ENCODE assay signal across 1 cellular context in the genomic region with DNA sequence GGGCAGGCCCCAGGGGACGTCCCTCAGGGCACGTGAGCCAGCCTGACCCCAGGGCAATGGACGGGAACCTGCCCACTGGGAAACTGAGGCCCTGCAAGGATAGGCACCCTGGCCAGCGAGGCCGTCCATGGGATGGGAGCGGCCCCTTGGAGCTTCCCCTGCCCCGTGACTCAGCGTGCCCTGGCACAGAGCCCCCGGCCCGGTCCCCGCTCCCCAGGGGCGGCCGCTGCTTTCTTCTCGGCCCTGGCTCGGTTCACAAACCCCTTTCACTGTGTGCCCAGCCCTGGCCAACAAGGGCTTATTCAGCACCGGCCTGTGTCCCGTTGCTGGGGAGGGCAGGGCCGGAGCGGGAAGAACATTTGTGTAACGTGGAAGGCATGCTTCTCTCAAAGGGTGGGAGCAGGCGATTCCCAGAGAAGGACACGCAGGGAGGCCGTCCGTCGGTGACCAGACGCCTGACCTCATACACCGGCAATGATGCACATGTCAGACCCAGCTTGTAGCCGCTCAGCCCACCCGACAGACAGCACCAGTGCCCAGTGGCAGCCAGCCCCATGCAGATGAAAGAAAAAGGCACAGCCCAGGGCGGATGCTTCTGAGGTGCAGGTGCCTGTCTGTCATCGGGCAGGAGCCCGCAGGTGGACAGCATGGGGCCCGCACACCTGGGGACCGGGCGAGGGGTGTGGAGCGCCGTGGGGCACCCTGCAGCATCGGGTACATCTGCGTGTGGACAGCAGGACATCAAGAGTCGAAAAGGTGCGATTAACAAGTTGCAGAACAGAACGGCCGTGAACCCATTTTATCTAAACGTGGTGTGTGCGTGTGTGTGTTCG.
TF ChIP-seq lines count a peak whose summit lies in the region.

No MANE protein-coding gene starts in this region.

TF ChIP-seq in H1, 55 proteins besides CTCF, POLR2A, EP300 and RAD21 (continued from another document):
- TF ChIP-seq, protein P1, sequence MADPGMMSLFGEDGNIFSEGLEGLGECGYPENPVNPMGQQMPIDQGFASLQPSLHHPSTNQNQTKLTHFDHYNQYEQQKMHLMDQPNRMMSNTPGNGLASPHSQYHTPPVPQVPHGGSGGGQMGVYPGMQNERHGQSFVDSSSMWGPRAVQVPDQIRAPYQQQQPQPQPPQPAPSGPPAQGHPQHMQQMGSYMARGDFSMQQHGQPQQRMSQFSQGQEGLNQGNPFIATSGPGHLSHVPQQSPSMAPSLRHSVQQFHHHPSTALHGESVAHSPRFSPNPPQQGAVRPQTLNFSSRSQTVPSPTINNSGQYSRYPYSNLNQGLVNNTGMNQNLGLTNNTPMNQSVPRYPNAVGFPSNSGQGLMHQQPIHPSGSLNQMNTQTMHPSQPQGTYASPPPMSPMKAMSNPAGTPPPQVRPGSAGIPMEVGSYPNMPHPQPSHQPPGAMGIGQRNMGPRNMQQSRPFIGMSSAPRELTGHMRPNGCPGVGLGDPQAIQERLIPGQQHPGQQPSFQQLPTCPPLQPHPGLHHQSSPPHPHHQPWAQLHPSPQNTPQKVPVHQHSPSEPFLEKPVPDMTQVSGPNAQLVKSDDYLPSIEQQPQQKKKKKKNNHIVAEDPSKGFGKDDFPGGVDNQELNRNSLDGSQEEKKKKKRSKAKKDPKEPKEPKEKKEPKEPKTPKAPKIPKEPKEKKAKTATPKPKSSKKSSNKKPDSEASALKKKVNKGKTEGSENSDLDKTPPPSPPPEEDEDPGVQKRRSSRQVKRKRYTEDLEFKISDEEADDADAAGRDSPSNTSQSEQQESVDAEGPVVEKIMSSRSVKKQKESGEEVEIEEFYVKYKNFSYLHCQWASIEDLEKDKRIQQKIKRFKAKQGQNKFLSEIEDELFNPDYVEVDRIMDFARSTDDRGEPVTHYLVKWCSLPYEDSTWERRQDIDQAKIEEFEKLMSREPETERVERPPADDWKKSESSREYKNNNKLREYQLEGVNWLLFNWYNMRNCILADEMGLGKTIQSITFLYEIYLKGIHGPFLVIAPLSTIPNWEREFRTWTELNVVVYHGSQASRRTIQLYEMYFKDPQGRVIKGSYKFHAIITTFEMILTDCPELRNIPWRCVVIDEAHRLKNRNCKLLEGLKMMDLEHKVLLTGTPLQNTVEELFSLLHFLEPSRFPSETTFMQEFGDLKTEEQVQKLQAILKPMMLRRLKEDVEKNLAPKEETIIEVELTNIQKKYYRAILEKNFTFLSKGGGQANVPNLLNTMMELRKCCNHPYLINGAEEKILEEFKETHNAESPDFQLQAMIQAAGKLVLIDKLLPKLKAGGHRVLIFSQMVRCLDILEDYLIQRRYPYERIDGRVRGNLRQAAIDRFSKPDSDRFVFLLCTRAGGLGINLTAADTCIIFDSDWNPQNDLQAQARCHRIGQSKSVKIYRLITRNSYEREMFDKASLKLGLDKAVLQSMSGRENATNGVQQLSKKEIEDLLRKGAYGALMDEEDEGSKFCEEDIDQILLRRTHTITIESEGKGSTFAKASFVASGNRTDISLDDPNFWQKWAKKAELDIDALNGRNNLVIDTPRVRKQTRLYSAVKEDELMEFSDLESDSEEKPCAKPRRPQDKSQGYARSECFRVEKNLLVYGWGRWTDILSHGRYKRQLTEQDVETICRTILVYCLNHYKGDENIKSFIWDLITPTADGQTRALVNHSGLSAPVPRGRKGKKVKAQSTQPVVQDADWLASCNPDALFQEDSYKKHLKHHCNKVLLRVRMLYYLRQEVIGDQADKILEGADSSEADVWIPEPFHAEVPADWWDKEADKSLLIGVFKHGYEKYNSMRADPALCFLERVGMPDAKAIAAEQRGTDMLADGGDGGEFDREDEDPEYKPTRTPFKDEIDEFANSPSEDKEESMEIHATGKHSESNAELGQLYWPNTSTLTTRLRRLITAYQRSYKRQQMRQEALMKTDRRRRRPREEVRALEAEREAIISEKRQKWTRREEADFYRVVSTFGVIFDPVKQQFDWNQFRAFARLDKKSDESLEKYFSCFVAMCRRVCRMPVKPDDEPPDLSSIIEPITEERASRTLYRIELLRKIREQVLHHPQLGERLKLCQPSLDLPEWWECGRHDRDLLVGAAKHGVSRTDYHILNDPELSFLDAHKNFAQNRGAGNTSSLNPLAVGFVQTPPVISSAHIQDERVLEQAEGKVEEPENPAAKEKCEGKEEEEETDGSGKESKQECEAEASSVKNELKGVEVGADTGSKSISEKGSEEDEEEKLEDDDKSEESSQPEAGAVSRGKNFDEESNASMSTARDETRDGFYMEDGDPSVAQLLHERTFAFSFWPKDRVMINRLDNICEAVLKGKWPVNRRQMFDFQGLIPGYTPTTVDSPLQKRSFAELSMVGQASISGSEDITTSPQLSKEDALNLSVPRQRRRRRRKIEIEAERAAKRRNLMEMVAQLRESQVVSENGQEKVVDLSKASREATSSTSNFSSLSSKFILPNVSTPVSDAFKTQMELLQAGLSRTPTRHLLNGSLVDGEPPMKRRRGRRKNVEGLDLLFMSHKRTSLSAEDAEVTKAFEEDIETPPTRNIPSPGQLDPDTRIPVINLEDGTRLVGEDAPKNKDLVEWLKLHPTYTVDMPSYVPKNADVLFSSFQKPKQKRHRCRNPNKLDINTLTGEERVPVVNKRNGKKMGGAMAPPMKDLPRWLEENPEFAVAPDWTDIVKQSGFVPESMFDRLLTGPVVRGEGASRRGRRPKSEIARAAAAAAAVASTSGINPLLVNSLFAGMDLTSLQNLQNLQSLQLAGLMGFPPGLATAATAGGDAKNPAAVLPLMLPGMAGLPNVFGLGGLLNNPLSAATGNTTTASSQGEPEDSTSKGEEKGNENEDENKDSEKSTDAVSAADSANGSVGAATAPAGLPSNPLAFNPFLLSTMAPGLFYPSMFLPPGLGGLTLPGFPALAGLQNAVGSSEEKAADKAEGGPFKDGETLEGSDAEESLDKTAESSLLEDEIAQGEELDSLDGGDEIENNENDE (IDR thresholded peaks at IDR 0.05; ENCODE audit: insufficient replicate concordance, low read length): no peak
- no peak for TF ChIP-seq JUN (IDR thresholded peaks at IDR 0.05; ENCODE audit: low read depth, low read length)
- TF ChIP-seq MAFK (IDR thresholded peaks at IDR 0.05; ENCODE audit: low read depth, low read length): no peak
- TF ChIP-seq POLR2AphosphoS5 (IDR thresholded peaks at IDR 0.05; ENCODE audit: low read depth, low read length): no peak
- TF ChIP-seq RXRA (IDR thresholded peaks at IDR 0.05; ENCODE audit: insufficient read depth, low read depth, low read length): no peak
- no peak for TF ChIP-seq BRCA1 (IDR thresholded peaks at IDR 0.05; ENCODE audit: low read depth, low read length)
- TF ChIP-seq CBX5 (IDR thresholded peaks at IDR 0.05; ENCODE audit: low read depth, low read length): no peak
- no peak for TF ChIP-seq TEAD4 (IDR thresholded peaks at IDR 0.05; ENCODE audit: low read depth, low read length)
- TF ChIP-seq CBX8 (IDR thresholded peaks at IDR 0.05; ENCODE audit: borderline replicate concordance, low read depth, low read length): no peak
- TF ChIP-seq SP2 (IDR thresholded peaks at IDR 0.05; ENCODE audit: low read length): no peak
- no peak for TF ChIP-seq SRF (IDR thresholded peaks at IDR 0.05; ENCODE audit: low read depth, low read length)
- TF ChIP-seq, protein P2, sequence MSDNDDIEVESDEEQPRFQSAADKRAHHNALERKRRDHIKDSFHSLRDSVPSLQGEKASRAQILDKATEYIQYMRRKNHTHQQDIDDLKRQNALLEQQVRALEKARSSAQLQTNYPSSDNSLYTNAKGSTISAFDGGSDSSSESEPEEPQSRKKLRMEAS (IDR thresholded peaks at IDR 0.05): no peak
- TF ChIP-seq SP4 (IDR thresholded peaks at IDR 0.05; ENCODE audit: low read length): no peak
- no peak for TF ChIP-seq JUND (IDR thresholded peaks at IDR 0.05; ENCODE audit: low read length)
- TF ChIP-seq CREB1 (IDR thresholded peaks at IDR 0.05): no peak
- no peak for TF ChIP-seq GABPA (IDR thresholded peaks at IDR 0.05; ENCODE audit: borderline replicate concordance, insufficient read depth, low read length)
